In genomic region chrX:107731831-107732502, GRCh38 we compare ENCODE assay signal across 9 cellular contexts. TPM values are rescaled to one million over a fixed set of nuclear protein-coding genes. Genes with fewer than 3 reads are reported as not detected.
DNase-seq lines count a peak whose midpoint lies in the region; ATAC-seq and TF ChIP-seq lines count a peak whose summit lies in the region.
"Had no signal": no experiment of that assay in that cellular context is flagged by ENCODE, and none has a peak within 500 bp of the region (broad histone marks: within the 10 kb centered on the region; RNA-seq: fewer than 3 reads in every experiment).

No MANE protein-coding gene starts in this region.

- no peaks in the 10 kb centered on the region for H3K4me1 Mint-ChIP-seq in activated CD4-positive, alpha-beta memory T cell treated with anti-CD3 and anti-CD28 coated beads, Interleukin-2, amount 10 ng/mL, durations not matched to agents 7 days and 5 days
- H3K4me1 Mint-ChIP-seq: memory B cell had no signal

- no peaks in the 10 kb centered on the region for H3K79me2 ChIP-seq in HCT116 (ENCODE audit: insufficient read depth, low read length)

- TF ChIP-seq POLR2A in HCT116 (IDR thresholded peaks at IDR 0.05; ENCODE audit: borderline replicate concordance, extremely low read depth, insufficient read depth, insufficient read length), result no peak

- H3K9me2 ChIP-seq in HCT116 (ENCODE audit: insufficient read depth), result no peaks in the 10 kb centered on the region

- H3K4me3 Mint-ChIP-seq in activated CD4-positive, alpha-beta memory T cell treated with anti-CD3 and anti-CD28 coated beads, Interleukin-2, amount 10 ng/mL, durations not matched to agents 7 days and 5 days, result no peak overlapping the region
- H3K4me3 Mint-ChIP-seq: memory B cell had no signal

- no peaks in the 10 kb centered on the region for H3K9me3 ChIP-seq in HCT116 (ENCODE audit: control insufficient read depth in 1 of 2, insufficient read depth in 1 of 2, low read depth in 1 of 2, low read length in 2 of 2)

- H3K27ac ChIP-seq in HCT116 (ENCODE audit: low read depth, low read length), result 0 out of 2 replicates have a peak overlapping the region, but pooled peaks have one; percentile 26

- no peak for TF ChIP-seq CTCF in HCT116 (IDR thresholded peaks at IDR 0.05 in 2 of 3, conservative IDR thresholded peaks at IDR 0.05 in 1 of 3; ENCODE audit: borderline replicate concordance in 1 of 3, insufficient read depth in 1 of 3, low read depth in 2 of 3, low read length in 2 of 3)

- no peak overlapping the region for H3K4me3 ChIP-seq in HCT116 (replicated peaks in 1 of 2; ENCODE audit: low read depth in 1 of 2, low read length in 2 of 2)

- H4K20me1 ChIP-seq in HCT116 (ENCODE audit: insufficient read depth), result no peaks in the 10 kb centered on the region

- BruUV-seq in HCT116 (replicated peaks; lab: Mats Ljungman, UMichigan), result no TSS peak

- no peaks in the 10 kb centered on the region for H3K36me3 Mint-ChIP-seq in activated CD4-positive, alpha-beta memory T cell treated with anti-CD3 and anti-CD28 coated beads, Interleukin-2, amount 10 ng/mL, durations not matched to agents 7 days and 5 days (ENCODE audit: low read depth)

- no peak overlapping the region for H3K27ac Mint-ChIP-seq in activated CD4-positive, alpha-beta memory T cell treated with anti-CD3 and anti-CD28 coated beads, Interleukin-2, amount 10 ng/mL, durations not matched to agents 7 days and 5 days
- H3K27ac Mint-ChIP-seq: memory B cell had no signal

- H3K27me3 Mint-ChIP-seq in activated CD4-positive, alpha-beta memory T cell treated with anti-CD3 and anti-CD28 coated beads, Interleukin-2, amount 10 ng/mL, durations not matched to agents 7 days and 5 days, result no peaks in the 10 kb centered on the region
- H3K27me3 Mint-ChIP-seq: memory B cell had no signal

- H3K9me3 Mint-ChIP-seq in activated CD4-positive, alpha-beta memory T cell treated with anti-CD3 and anti-CD28 coated beads, Interleukin-2, amount 10 ng/mL, durations not matched to agents 7 days and 5 days, result no peaks in the 10 kb centered on the region
- H3K9me3 Mint-ChIP-seq: memory B cell had no signal

- peak overlapping the region; percentile 44 for H3K4me2 ChIP-seq in HCT116 (ENCODE audit: low read length)

- POLR2A ChIA-PET in HCT116 (lab: Charles Lee), result interaction anchor here (1.2 to 1.8 kb wide), 3 partner anchors 10 to 16 kb away, joined by 3 to 7 read pairs (median 5); no protein-coding TSS in a partner anchor
- POLR2A ChIA-PET in activated CD4-positive, alpha-beta memory T cell treated with anti-CD3 and anti-CD28 coated beads, Interleukin-2, amount 10 ng/mL, durations not matched to agents 7 days and 5 days (lab: Charles Lee), result interaction anchor here (0.9 kb wide), 1 partner anchor 10 kb away, joined by 3 read pairs; no protein-coding TSS in a partner anchor

- no peak for TF ChIP-seq RAD21 in HCT116 (IDR thresholded peaks at IDR 0.05; ENCODE audit: low read depth)

- RAD21 ChIA-PET in HCT116 (lab: Charles Lee; ENCODE audit: low non-redundant PET in 1 of 2, low total read pairs in 2 of 2, uncharacterized antibody in 2 of 2, unreplicated experiment in 2 of 2), result interaction anchor here (0.6 kb wide), 2 partner anchors 189 to 401 kb away, joined by 3 to 6 read pairs; no protein-coding TSS in a partner anchor

- CTCF ChIA-PET in HCT116 (lab: Charles Lee), result interaction anchor here (0.6 to 1.0 kb wide), 2 partner anchors 15 to 46 kb away, joined by 3 read pairs; partner anchors contain the start of gene NCBP2L
- CTCF ChIA-PET in activated CD4-positive, alpha-beta memory T cell treated with anti-CD3 and anti-CD28 coated beads, Interleukin-2, amount 10 ng/mL, durations not matched to agents 7 days and 5 days (lab: Charles Lee), result interaction anchor here (1.3 kb wide), 1 partner anchor 59 kb away, joined by 5 read pairs; no protein-coding TSS in a partner anchor

- H3K36me3 ChIP-seq in HCT116 (ENCODE audit: control insufficient read depth in 1 of 2, insufficient read depth in 2 of 2, low read length in 2 of 2), result no peaks in the 10 kb centered on the region

- no peaks in the 10 kb centered on the region for H3K27me3 ChIP-seq in HCT116 (ENCODE audit: insufficient read depth, low read length)

- in situ Hi-C loops in SK-MEL-5 (cut with HindIII; ENCODE audit: low pct_unique_long_range_greater_than_20kb, low sequenced_read_pairs), result no loop called here

- no peak overlapping the region for H3K9ac ChIP-seq in HCT116 (ENCODE audit: low read length)

- ATAC-seq in HCT116 (peak; percentile 78), GM21737 (IDR thresholded peaks at IDR 0.05; ENCODE audit: unreplicated experiment) (no peak)

- DNase-seq in HCT116 (ENCODE audit: low read depth, low spot score) (peak; percentile 42), SK-MEL-5 (ENCODE audit: low read depth, low spot score) (peak; percentile 63), glomerular visceral epithelial cell (ENCODE audit: extremely low spot score) (peak; percentile 96), posterior vena cava (ENCODE audit: low spot score) (peak; percentile 95), T-helper 9 cell (no peak)
- no peak for DNase-seq in effector CD8-positive, alpha-beta T cell (lab: John Stamatoyannopoulos, UW)
- DNase-seq in activated CD4-positive, alpha-beta memory T cell treated with anti-CD3 and anti-CD28 coated beads, Interleukin-2, amount 10 ng/mL, durations not matched to agents 7 days and 5 days, result no peak

- intact Hi-C loops in HCT116 (cut with micrococcal nuclease) (no loop called here), posterior vena cava (cut with DNase I) (no loop called here)

- no peak overlapping the region for H2AFZ ChIP-seq in HCT116 (ENCODE audit: low read depth, low read length, poor library complexity, severe bottlenecking)

- peaks cover 28 to 34% of the 10 kb centered on the region in 2 experiments; a peak in 3 of 4 replicates for H3K4me1 ChIP-seq in HCT116 (ENCODE audit: control insufficient read depth in 1 of 2, insufficient read depth in 2 of 2, low read length in 2 of 2)

TF ChIP-seq in HCT116, 20 proteins besides CTCF, POLR2A, EP300 and RAD21:
- no peak for TF ChIP-seq FOSL1 (IDR thresholded peaks at IDR 0.05; ENCODE audit: low read depth)
- TF ChIP-seq MAX (IDR thresholded peaks at IDR 0.05), result peak; percentile 24; the same call in 1 of the 2 replicates
- TF ChIP-seq ELF1 (IDR thresholded peaks at IDR 0.05; ENCODE audit: borderline replicate concordance, low read depth), result no peak
TF ChIP-seq in HCT116: peak in this region for 1.

RNA-seq across cellular contexts. Expression of gene TSC22D3, which starts 43.6 kb away (rescaled TPM):
- total RNA-seq in HCT116 (2021; ENCODE audit: unreplicated experiment) (24.6 TPM), posterior vena cava (100 to 1,000 TPM; 187 to 309 TPM)
- 29.9 and 31.8 TPM in 2 replicates for polyA plus RNA-seq in HCT116 (2012)
- 23.1 and 24.9 TPM in 2 replicates for total RNA-seq in SK-MEL-5 (2014; rRNA removed; shearing (Covaris generic))
- 35.3 and 40.7 TPM in 2 replicates for polyA plus RNA-seq in SK-MEL-5 (2015; cell fraction: cytosol; rRNA removed)
- 55.4 and 85.0 TPM in 2 replicates for polyA plus RNA-seq in SK-MEL-5 (2015; cell fraction: nucleus; rRNA removed)
- 100 to 1,000 TPM; 112 to 119 TPM for total RNA-seq in activated CD4-positive, alpha-beta memory T cell treated with anti-CD3 and anti-CD28 coated beads, Interleukin-2, amount 10 ng/mL, durations not matched to agents 7 days and 5 days

RNA-seq across cellular contexts. Expression of gene NCBP2L, which starts 45.6 kb away (rescaled TPM):
- total RNA-seq in HCT116 (2021; ENCODE audit: unreplicated experiment) (not detected), posterior vena cava (not detected)
- not detected in 2 replicates for polyA plus RNA-seq in HCT116 (2012)
- not detected in 2 replicates for total RNA-seq in SK-MEL-5 (2014; rRNA removed; shearing (Covaris generic))
- not detected in 2 replicates for polyA plus RNA-seq in SK-MEL-5 (2015; cell fraction: cytosol; rRNA removed)
- polyA plus RNA-seq in SK-MEL-5 (2015; cell fraction: nucleus; rRNA removed), result not detected in 2 replicates
- not detected for total RNA-seq in activated CD4-positive, alpha-beta memory T cell treated with anti-CD3 and anti-CD28 coated beads, Interleukin-2, amount 10 ng/mL, durations not matched to agents 7 days and 5 days

Comparison
In these comparisons a context has a peak if more than half of its experiments do, and no peak if none do; other contexts are left out.
1. DNase-seq: peak in HCT116 (single experiment), SK-MEL-5 (single experiment), glomerular visceral epithelial cell (single experiment) and posterior vena cava (single experiment); none in effector CD8-positive, alpha-beta T cell (single experiment), activated CD4-positive, alpha-beta memory T cell treated with anti-CD3 and anti-CD28 coated beads, Interleukin-2, amount 10 ng/mL, durations not matched to agents 7 days and 5 days (single experiment) and T-helper 9 cell (single experiment).